7 cellular contexts compared by ENCODE assay signal in the genomic region with DNA sequence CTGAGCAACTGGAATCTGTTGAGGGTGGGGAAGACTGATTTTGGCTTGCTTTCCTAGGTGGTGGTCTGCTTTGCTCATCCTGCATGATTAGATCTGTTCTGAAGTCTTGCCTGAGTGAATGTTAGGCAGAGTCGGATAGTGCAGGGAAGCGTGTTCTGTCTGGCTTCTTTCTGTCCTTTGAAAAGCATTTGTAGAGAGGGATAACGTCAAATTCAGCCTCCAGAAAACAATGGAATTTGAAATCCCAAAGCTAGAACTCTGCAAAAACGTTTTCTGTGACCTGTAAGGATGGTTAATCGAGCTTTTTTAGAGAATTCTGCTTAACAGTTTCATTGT. TPM values are rescaled to one million over a fixed set of nuclear protein-coding genes. Genes with fewer than 3 reads are reported as not detected.
DNase-seq lines count a peak whose midpoint lies in the region; ATAC-seq and TF ChIP-seq lines count a peak whose summit lies in the region.

No MANE protein-coding gene starts in this region.

- peak; percentile 6 for ATAC-seq in left lobe of liver

- no peak for TF ChIP-seq CTCF in ascending aorta (IDR thresholded peaks at IDR 0.05)

- H3K4me3 ChIP-seq in Jurkat, Clone E6-1 (ENCODE audit: low read length), result peak overlapping the region; percentile 75
- peak overlapping the region; percentile 77 to 91 for H3K4me3 ChIP-seq in ascending aorta

- no peaks in the 10 kb centered on the region for H3K36me3 ChIP-seq in ascending aorta

- peaks cover 3 to 4% of the 10 kb centered on the region in 2 donors for H3K4me1 ChIP-seq in ascending aorta

- no peak for DNase-seq in Jurkat, Clone E6-1 (ENCODE audit: low read depth, low spot score)
- DNase-seq in ascending aorta (ENCODE audit: low spot score in 2 of 2) (no peak), left lobe of liver (ENCODE audit: low spot score) (no peak), superior temporal gyrus (ENCODE audit: extremely low spot score) (peak; percentile 67), NCI-H2171 (lab: John Stamatoyannopoulos, UW) (no peak), NCI-H345 (lab: John Stamatoyannopoulos, UW) (no peak)
- no peak for DNase-seq in activated CD4-positive, CD25-positive, alpha-beta regulatory T cell (lab: John Stamatoyannopoulos, UW)

- H3K9me3 ChIP-seq in ascending aorta, result no peaks in the 10 kb centered on the region

- H3K27ac ChIP-seq in ascending aorta, result no peak overlapping the region

- intact Hi-C loops in ascending aorta (cut with DNase I), result loop anchor here (2.0 to 5.0 kb wide), 2 partner anchors 253 to 290 kb away; a partner anchor contains a TSS

- H3K27me3 ChIP-seq in ascending aorta, result no peaks in the 10 kb centered on the region

RNA-seq across cellular contexts. Expression of a gene that starts 1.4 kb away (rescaled TPM):
- polyA plus RNA-seq in Jurkat, Clone E6-1 (2012; ENCODE audit: insufficient read depth, insufficient read length), result 8.0 TPM
- total RNA-seq in ascending aorta (13.9 TPM), left lobe of liver (11.6 TPM)
